In genomic region chr1:28088168-28088961, GRCh38 we compare ENCODE assay signal across 7 cellular contexts. TPM values are rescaled to one million over a fixed set of nuclear protein-coding genes. Genes with fewer than 3 reads are reported as not detected.
DNase-seq lines count a peak whose midpoint lies in the region; ATAC-seq and TF ChIP-seq lines count a peak whose summit lies in the region.

EYA3 (minus strand) TSS chr1:28088610; CDS start chr1:28058026, 30,584 bp downstream.

- H3K27ac ChIP-seq in hepatocyte = peak within 1 kb of the TSS; percentile 92

- H3K79me2 ChIP-seq in hepatocyte = peaks cover 41% of the 10 kb centered on the region

- H3K4me2 ChIP-seq in hepatocyte = peak within 1 kb of the TSS; percentile 91

- no peak for TF ChIP-seq CTCF in hepatocyte (IDR thresholded peaks at IDR 0.05; ENCODE audit: poor library complexity)

- peak; percentile 60 for ATAC-seq in GM18508 (IDR thresholded peaks at IDR 0.05; ENCODE audit: insufficient read depth, unreplicated experiment)
- peak; percentile 77 for ATAC-seq in HG03025 (IDR thresholded peaks at IDR 0.05; ENCODE audit: low FRiP score, unreplicated experiment)

- H3K4me3 ChIP-seq in hepatocyte = peak within 1 kb of the TSS; percentile 90

- peak within 1 kb of the TSS; percentile 83 for H2AFZ ChIP-seq in hepatocyte

- WGBS in hepatocyte (ENCODE audit: low lambda C conversion rate, missing lambda C conversion rate) = under 1% methylated on average over 44 of the region's 44 CpGs

- H3K9me3 ChIP-seq in hepatocyte (ENCODE audit: low read depth) = no peaks in the 10 kb centered on the region

- H4K20me1 ChIP-seq in hepatocyte (ENCODE audit: insufficient read depth, poor library complexity, severe bottlenecking) = peaks cover 2% of the 10 kb centered on the region

- no peaks in the 10 kb centered on the region for H3K9me2 ChIP-seq in hepatocyte (replicated peaks; ENCODE audit: insufficient read depth)

- H3K4me1 ChIP-seq in hepatocyte (ENCODE audit: insufficient read depth) = peaks cover 7% of the 10 kb centered on the region

- peak; percentile 95 to 97 for DNase-seq in NCI-H2081 (lab: John Stamatoyannopoulos, UW)
- peak; percentile 99 for DNase-seq in T1000 (lab: John Stamatoyannopoulos, UW)
- DNase-seq in astrocyte of the hippocampus (ENCODE audit: low read depth, low spot score) = peak; percentile 99
- DNase-seq in hepatocyte (ENCODE audit: low spot score) = peak; percentile 99
- DNase-seq in renal cortical epithelial cell (ENCODE audit: low read depth) = peak; percentile 96

- H3K36me3 ChIP-seq in hepatocyte (replicated peaks; ENCODE audit: insufficient read depth, low read depth) = no peaks in the 10 kb centered on the region

- H3K27me3 ChIP-seq in hepatocyte = no peaks in the 10 kb centered on the region

RNA-seq across cellular contexts. Expression of gene EYA3, which starts in this region (rescaled TPM):
- total RNA-seq in hepatocyte (13.5 and 19.9 TPM in 2 replicates), renal cortical epithelial cell (15.3 and 25.8 TPM in 2 replicates)
- polyA plus RNA-seq in hepatocyte = 4.2 and 6.9 TPM in 2 replicates

Comparison
In these comparisons a context has a peak if more than half of its experiments do, and no peak if none do; other contexts are left out.
1. Peak in every context shown above with its lines: DNase-seq, ATAC-seq, H3K4me3 ChIP-seq and H3K27ac ChIP-seq.